ENCODE assay signal across 1 cellular context in genomic region chr6:41735427-41736206, GRCh38.
TF ChIP-seq lines count a peak whose summit lies in the region.

TSS of gene TFEB (minus strand) at chr6:41735608. CDS start at chr6:41691213, 44,395 bp downstream.

TF ChIP-seq in HepG2, 621 proteins besides CTCF, POLR2A, EP300 and RAD21 (continued from another document and continues in another):
- TF ChIP-seq ZHX2 (IDR thresholded peaks at IDR 0.05; ENCODE audit: low read depth), result 0 out of 2 replicates have a peak, but pooled peaks have one; percentile 39
- 0 out of 2 replicates have a peak, but pooled peaks have one; percentile 56 for TF ChIP-seq ZHX2 (CRISPR knock-in tag; IDR thresholded peaks at IDR 0.05; ENCODE audit: borderline replicate concordance)
- TF ChIP-seq ZBTB39 (CRISPR knock-in tag; IDR thresholded peaks at IDR 0.05), result no peak
- TF ChIP-seq HNRNPL (IDR thresholded peaks at IDR 0.05; ENCODE audit: low read depth, low read length), result no peak
- TF ChIP-seq ZNF296 (CRISPR knock-in tag; conservative IDR thresholded peaks at IDR 0.05), result no peak
- peak; percentile 56 for TF ChIP-seq ZNF746 (CRISPR knock-in tag; IDR thresholded peaks at IDR 0.05)
- 0 out of 2 replicates have a peak, but pooled peaks have one; percentile 44 for TF ChIP-seq GTF3A (CRISPR knock-in tag; conservative IDR thresholded peaks at IDR 0.05)
- TF ChIP-seq ARID5B (CRISPR knock-in tag; IDR thresholded peaks at IDR 0.05), result peak; percentile 68
- TF ChIP-seq ZNF772 (CRISPR knock-in tag; IDR thresholded peaks at IDR 0.05), result 0 out of 2 replicates have a peak, but pooled peaks have one; percentile 26
- TF ChIP-seq ZNF33B (CRISPR knock-in tag; IDR thresholded peaks at IDR 0.05), result 0 out of 2 replicates have a peak, but pooled peaks have one; percentile 67
- peak; percentile 68 for TF ChIP-seq ZNF350 (CRISPR knock-in tag; IDR thresholded peaks at IDR 0.05; ENCODE audit: borderline replicate concordance, low read depth)
- TF ChIP-seq BHLHE40 (IDR thresholded peaks at IDR 0.05; ENCODE audit: low read length), result peak; percentile 35; the same call in 1 of the 2 replicates
- TF ChIP-seq GMEB1 (CRISPR knock-in tag; IDR thresholded peaks at IDR 0.05; ENCODE audit: borderline replicate concordance), result peak; percentile 85
- peak; percentile 89 for TF ChIP-seq ZBTB2 (CRISPR knock-in tag; IDR thresholded peaks at IDR 0.05; ENCODE audit: low read depth)
- TF ChIP-seq ZBTB26 (CRISPR knock-in tag; IDR thresholded peaks at IDR 0.05; ENCODE audit: borderline replicate concordance), result peak; percentile 47; the same call in 1 of the 2 replicates
- TF ChIP-seq ZNF513 (CRISPR knock-in tag; conservative IDR thresholded peaks at IDR 0.05), result 0 out of 2 replicates have a peak, but pooled peaks have one; percentile 87
- peak; percentile 84 for TF ChIP-seq ELF1 (CRISPR knock-in tag; IDR thresholded peaks at IDR 0.05)
- peak; percentile 70; the same call in 1 of the 2 replicates for TF ChIP-seq PPARG (CRISPR knock-in tag; conservative IDR thresholded peaks at IDR 0.05)
- peak; percentile 99 for TF ChIP-seq ZNF574 (CRISPR knock-in tag; IDR thresholded peaks at IDR 0.05)
- peak; percentile 47 for TF ChIP-seq HNF4A (CRISPR knock-in tag; IDR thresholded peaks at IDR 0.05)
- TF ChIP-seq LCORL (IDR thresholded peaks at IDR 0.05), result no peak
- TF ChIP-seq LCORL (CRISPR knock-in tag; IDR thresholded peaks at IDR 0.05), result peak; percentile 78
- peak; percentile 88 for TF ChIP-seq CBFB (CRISPR knock-in tag; IDR thresholded peaks at IDR 0.05)
- TF ChIP-seq TBX2 (CRISPR knock-in tag; IDR thresholded peaks at IDR 0.05; ENCODE audit: borderline replicate concordance), result peak; percentile 33; the same call in 1 of the 2 replicates
- TF ChIP-seq ZNF557 (CRISPR knock-in tag; IDR thresholded peaks at IDR 0.05), result peak; percentile 65; the same call in 1 of the 2 replicates
- TF ChIP-seq ZNF274 (CRISPR knock-in tag; IDR thresholded peaks at IDR 0.05), result no peak
- TF ChIP-seq ZBTB4 (CRISPR knock-in tag; IDR thresholded peaks at IDR 0.05; ENCODE audit: borderline replicate concordance), result 0 out of 2 replicates have a peak, but pooled peaks have one; percentile 46
